ENCODE assay signal across 8 cellular contexts in genomic region chr11:62508336-62509058, GRCh38. TPM values are rescaled to one million over a fixed set of nuclear protein-coding genes. Genes with fewer than 3 reads are reported as not detected.
A peak's percentile ranks its signal among the peaks of the same experiment; 100 is the strongest.
DNase-seq lines count a peak whose midpoint lies in the region; ATAC-seq, FAIRE-seq and TF ChIP-seq lines count a peak whose summit lies in the region.

No MANE protein-coding gene starts in this region.

- H3K9ac ChIP-seq in OCI-LY1 (ENCODE audit: low read length): no peak overlapping the region
- H3K9ac ChIP-seq in stomach smooth muscle (ENCODE audit: low read length in 2 of 2): peak overlapping the region; percentile 55 to 60

- no peak overlapping the region for H2AFZ ChIP-seq in OCI-LY1 (ENCODE audit: low read length)

- no peaks in the 10 kb centered on the region for H3F3A ChIP-seq in OCI-LY1 (ENCODE audit: insufficient read depth, low read length)

- CTCF ChIA-PET in A549 (lab: Yijun Ruan, JAX): interaction anchor here (0.9 to 7.9 kb wide), 17 partner anchors 9 to 113 kb away, joined by 3 to 82 read pairs (median 5); partner anchors contain the start of genes EEF1G and SCGB1A1

- H3K4me3 Mint-ChIP-seq in dendritic cell treated with granulocyte-macrophage colony-stimulating factor and Interleukin-4, amounts not matched to agents 40 ng/mL and 50 ng/mL, for 4 days: no peak overlapping the region

- peak; percentile 22 to 47; a peak in 2 of 5 replicates for TF ChIP-seq RAD21 in A549 (conservative IDR thresholded peaks at IDR 0.05 in 1 of 2, IDR thresholded peaks at IDR 0.05 in 1 of 2)

- in situ Hi-C loops in GM13976 (cut with MboI; ENCODE audit: low sequenced_read_pairs, unreplicated experiment): no loop called here

- TF ChIP-seq POLR2A in A549 (IDR thresholded peaks at IDR 0.05; ENCODE audit: low read length): no peak

- H3K36me3 ChIP-seq in OCI-LY1 (ENCODE audit: insufficient read depth, low read length) (no peaks in the 10 kb centered on the region), stomach smooth muscle (ENCODE audit: control insufficient read depth in 2 of 2, insufficient read depth in 2 of 2, low read length in 2 of 2) (no peaks in the 10 kb centered on the region)

- POLR2A ChIA-PET in A549 (lab: Yijun Ruan, JAX): interaction anchor here (0.7 to 1.0 kb wide), 3 partner anchors 28 to 45 kb away, joined by 3 to 10 read pairs (median 4); no protein-coding TSS in a partner anchor

- peaks cover 3% of the 10 kb centered on the region for H3K27me3 Mint-ChIP-seq in dendritic cell treated with granulocyte-macrophage colony-stimulating factor and Interleukin-4, amounts not matched to agents 40 ng/mL and 50 ng/mL, for 4 days

- H3K27ac ChIP-seq in A549 (peak overlapping the region; percentile 82 to 86), OCI-LY1 (ENCODE audit: low read depth, low read length, poor library complexity, severe bottlenecking) (no peak overlapping the region), stomach smooth muscle (ENCODE audit: low read length) (peak overlapping the region; percentile 73)

- H3K27ac Mint-ChIP-seq in dendritic cell treated with granulocyte-macrophage colony-stimulating factor and Interleukin-4, amounts not matched to agents 40 ng/mL and 50 ng/mL, for 4 days: peak overlapping the region; percentile 78

- H3K9me3 ChIP-seq in A549 (no peaks in the 10 kb centered on the region), OCI-LY1 (ENCODE audit: low read length) (no peaks in the 10 kb centered on the region), stomach smooth muscle (ENCODE audit: control insufficient read depth in 2 of 2, low read length in 2 of 2) (no peaks in the 10 kb centered on the region)

- H3K4me3 ChIP-seq in A549: 0 out of 3 replicates have a peak overlapping the region, but pooled peaks have one; percentile 16
- no peak overlapping the region for H3K4me3 ChIP-seq in OCI-LY1 (ENCODE audit: low read depth, low read length, poor library complexity, severe bottlenecking)
- peak overlapping the region; percentile 8 to 68 for H3K4me3 ChIP-seq in stomach smooth muscle (ENCODE audit: low read length in 2 of 2)

- H3K4me2 ChIP-seq in A549 (peak overlapping the region; percentile 75), OCI-LY1 (ENCODE audit: low read length) (no peak overlapping the region)

- 1% methylated on average over 19 of the region's 19 CpGs for WGBS in A549 (ENCODE audit: missing lambda C conversion rate)

- TF ChIP-seq EP300 in A549 (IDR thresholded peaks at IDR 0.05): no peak

- DNase-seq in A549 (ENCODE audit: low read depth in 1 of 2, low spot score in 1 of 2) (peak; percentile 88 to 89), GM13976 (ENCODE audit: low spot score) (peak; percentile 57), left lobe of liver (ENCODE audit: low spot score) (peak; percentile 61)

- FAIRE-seq in A549 (lab: Jason Lieb, UNC): peak; percentile 93

- intact Hi-C loops in dendritic cell treated with granulocyte-macrophage colony-stimulating factor and Interleukin-4, amounts not matched to agents 40 ng/mL and 50 ng/mL, for 4 days (cut with micrococcal nuclease): loop anchor here (5.0 kb wide), 1 partner anchor 86 kb away; no protein-coding TSS in a partner anchor

- H4K20me1 ChIP-seq in OCI-LY1 (ENCODE audit: insufficient read depth, low read length): no peaks in the 10 kb centered on the region

- ATAC-seq in A549: peak; percentile 94 to 98
- ATAC-seq in left lobe of liver: peak; percentile 81
- no peak for ATAC-seq in GM21515 (IDR thresholded peaks at IDR 0.05; ENCODE audit: unreplicated experiment)
- ATAC-seq in HG03108 (IDR thresholded peaks at IDR 0.05; ENCODE audit: unreplicated experiment): no peak

- no peaks in the 10 kb centered on the region for H3K9me3 Mint-ChIP-seq in dendritic cell treated with granulocyte-macrophage colony-stimulating factor and Interleukin-4, amounts not matched to agents 40 ng/mL and 50 ng/mL, for 4 days

- H3K79me2 ChIP-seq in OCI-LY1 (ENCODE audit: insufficient read depth, low read length): no peaks in the 10 kb centered on the region

- peaks cover 79% of the 10 kb centered on the region for H3K4me1 Mint-ChIP-seq in dendritic cell treated with granulocyte-macrophage colony-stimulating factor and Interleukin-4, amounts not matched to agents 40 ng/mL and 50 ng/mL, for 4 days (ENCODE audit: low read depth)

- H3K36me3 Mint-ChIP-seq in dendritic cell treated with granulocyte-macrophage colony-stimulating factor and Interleukin-4, amounts not matched to agents 40 ng/mL and 50 ng/mL, for 4 days (ENCODE audit: low read depth): peaks cover 28% of the 10 kb centered on the region

- H3K4me1 ChIP-seq in A549 (peaks cover 63% of the 10 kb centered on the region), OCI-LY1 (ENCODE audit: insufficient read depth, low read length, severe bottlenecking) (no peaks in the 10 kb centered on the region), stomach smooth muscle (ENCODE audit: control insufficient read depth, insufficient read depth, low read length) (peaks cover 56% of the 10 kb centered on the region)

- H3K27me3 ChIP-seq in OCI-LY1 (ENCODE audit: insufficient read depth, low read length): 0 out of 2 replicates have a peak, but pooled peaks cover 3% of the 10 kb centered on the region
- H3K27me3 ChIP-seq in stomach smooth muscle (ENCODE audit: control insufficient read depth in 1 of 2, insufficient read depth in 2 of 2, low read length in 2 of 2): no peaks in the 10 kb centered on the region

- peak; percentile 50 for TF ChIP-seq CTCF in A549 (IDR thresholded peaks at IDR 0.05)
- TF ChIP-seq CTCF in GM13976 (IDR thresholded peaks at IDR 0.05; ENCODE audit: borderline replicate concordance, control extremely low read depth, extremely low read depth, insufficient read depth, missing control alignments): peak; percentile 36
- TF ChIP-seq CTCF in OCI-LY1 (IDR thresholded peaks at IDR 0.05; ENCODE audit: low read length): peak; percentile 32

- H3K9me2 ChIP-seq in OCI-LY1 (ENCODE audit: low read depth, low read length): no peaks in the 10 kb centered on the region

TF ChIP-seq in A549, 52 proteins besides CTCF, POLR2A, EP300 and RAD21 (continues in another document):
- TF ChIP-seq KDM5A (IDR thresholded peaks at IDR 0.05) (no peak), USF2 (IDR thresholded peaks at IDR 0.05) (peak; percentile 24; the same call in 1 of the 2 replicates), RCOR1 (IDR thresholded peaks at IDR 0.05; ENCODE audit: low read depth, low read length) (no peak), CEBPB (IDR thresholded peaks at IDR 0.05) (0 out of 4 replicates have a peak, but pooled peaks of 1 of the 2 experiments have one; percentile 18), FOSL2 (IDR thresholded peaks at IDR 0.05) (no peak), FOSL2 (CRISPR knock-in tag; IDR thresholded peaks at IDR 0.05) (no peak), FOSB (CRISPR knock-in tag; IDR thresholded peaks at IDR 0.05) (no peak), PBX3 (IDR thresholded peaks at IDR 0.05) (no peak), GATA3 (IDR thresholded peaks at IDR 0.05; ENCODE audit: borderline replicate concordance) (peak; percentile 81), REST (IDR thresholded peaks at IDR 0.05) (no peak), HOXA7 (CRISPR knock-in tag; IDR thresholded peaks at IDR 0.05) (no peak), NPAS2 (CRISPR knock-in tag; IDR thresholded peaks at IDR 0.05; ENCODE audit: borderline replicate concordance) (peak; percentile 58; the same call in 1 of the 2 replicates)

RNA-seq across cellular contexts. Expression of gene AHNAK, which starts 38.1 kb away (rescaled TPM):
- polyA plus RNA-seq in A549 (2011; rRNA removed): 82.0 and 98.0 TPM in 2 replicates
- polyA plus RNA-seq in A549 (2012; cell fraction: cytosol; rRNA removed): 26.1 and 27.2 TPM in 2 replicates
- 55.0 and 96.0 TPM in 2 replicates for polyA plus RNA-seq in A549 (2012; cell fraction: nucleus; rRNA removed)
- polyA plus RNA-seq in A549 (2017; fragmentation: RNase III; extraction: RNeasy Plus Mini Kit Qiagen cat#74134 plus additional on column Dnase treatment): 41.5 to 62.9 TPM (median 43.3 TPM) in 3 replicates
- polyA minus RNA-seq in A549 (2011; rRNA and poly(A)+ RNA removed): 179 and 182 TPM in 2 replicates
- 115 TPM for total RNA-seq in left lobe of liver

Comparison
In these comparisons a context has a peak if more than half of its experiments do, and no peak if none do; other contexts are left out.
1. ATAC-seq: peak in A549 (2 of 2) and left lobe of liver (single experiment); none in GM21515 (single experiment) and HG03108 (single experiment).
2. Peak in every context shown above with its lines, with median percentiles within 50 percentile points of each other: DNase-seq and CTCF ChIP-seq.